ENCODE assay signal across 32 cellular contexts in the genomic region with DNA sequence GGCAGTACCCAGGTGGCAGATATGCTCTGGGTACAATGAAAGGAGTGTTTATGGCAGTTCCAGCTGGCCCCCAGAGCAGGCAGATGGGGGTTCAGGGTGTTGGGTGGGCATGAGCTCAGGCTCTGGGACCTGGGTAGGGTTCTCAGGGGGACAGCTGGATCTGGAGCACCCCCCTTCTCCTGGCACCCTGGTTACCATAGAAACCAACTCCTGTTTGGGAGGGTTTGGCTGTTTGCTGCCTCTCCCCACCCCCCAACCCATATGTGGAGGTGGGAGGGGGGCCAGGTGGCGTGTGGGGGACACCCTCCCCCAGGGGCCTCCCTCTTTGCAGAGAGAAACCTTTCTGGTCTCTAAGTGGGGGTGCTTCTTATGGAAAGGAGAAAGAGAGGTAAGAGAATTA. TPM values are rescaled to one million over a fixed set of nuclear protein-coding genes. Genes with fewer than 3 reads are reported as not detected.
DNase-seq lines count a peak whose midpoint lies in the region; TF ChIP-seq lines count a peak whose summit lies in the region.
"Had no signal": no experiment of that assay in that cellular context is flagged by ENCODE, and none has a peak within 500 bp of the region (broad histone marks: within the 10 kb centered on the region; RNA-seq: fewer than 3 reads in every experiment).

No MANE protein-coding gene starts in this region.

- H2AFZ ChIP-seq in KMS-11 (ENCODE audit: low read depth) = no peak overlapping the region

- H3K79me2 ChIP-seq in KMS-11 (ENCODE audit: insufficient read depth, low read depth) = peaks cover 28% of the 10 kb centered on the region; the same call in 1 of the 2 replicates

- H3K9ac ChIP-seq in KMS-11 = peak overlapping the region; percentile 91; the same call in 1 of the 2 replicates

- DNase-seq in NCI-H1694 (lab: John Stamatoyannopoulos, UW) (peak; percentile 18), NCI-H1694 treated with DMSO at 0.1 percent for 48 hours (lab: John Stamatoyannopoulos, UW) (no peak), RWPE1 (ENCODE audit: low spot score) (no peak), ovary (peak in 3 of 5 donors; percentile 23 to 33 (median 27)), hepatic stellate cell (ENCODE audit: low spot score) (no peak), A172 (ENCODE audit: low spot score) (no peak)
- DNase-seq in activated CD4-positive, alpha-beta T cell treated with anti-CD3 and anti-CD28 coated beads for 4 hours = no peak
- DNase-seq: activated B cell treated with CpG ODN at 0.5 μM for 24 hours; activated CD8-positive, alpha-beta memory T cell treated with anti-CD3 and anti-CD28 coated beads, Interleukin-2, amount 10 ng/mL, durations not matched to agents 7 days and 5 days; activated gamma-delta T cell treated with Interleukin-2 at 50 U/mL for 16 hours; activated naive CD8-positive, alpha-beta T cell treated with anti-CD3 and anti-CD28 coated beads, Interleukin-2, amount 10 ng/mL, durations not matched to agents 7 days and 5 days; activated T-cell treated with anti-CD3 and anti-CD28 coated beads, Interleukin-2, amount 50 U/mL, for 48 hours; aorta; CD4-positive, alpha-beta T cell; effector CD4-positive, alpha-beta T cell; hippocampal formation; KBM-7; left cardiac atrium; mucosa of descending colon; natural killer cell; NCI-H226; OCI-M1; stimulated activated CD4-positive, alpha-beta T cell treated with anti-CD3 and anti-CD28 coated beads, Interleukin-15, amount 100 ng/mL, for 24 hours; stimulated activated naive B cell treated with anti-CD40 and anti-IgM and Interleukin-4, amounts not matched to agents 10 μg/mL and 1 μg/mL and 100 μg/mL, for 72 hours; uterus had no signal

- H3K4me1 ChIP-seq in KMS-11 (ENCODE audit: low read depth, poor library complexity, severe bottlenecking) (peaks cover 88% of the 10 kb centered on the region), ovary (ENCODE audit: insufficient read depth) (peaks cover 28% of the 10 kb centered on the region)

- POLR2A ChIA-PET in RWPE1 (lab: Yijun Ruan, JAX; ENCODE audit: low non-redundant PET) = no interaction called here

- no peak overlapping the region for H3K4me3 ChIP-seq in KMS-11 (IDR thresholded peaks at IDR 0.05; ENCODE audit: insufficient read depth, low read depth, low read length)
- no peak overlapping the region for H3K4me3 ChIP-seq in ovary
- H3K4me3 ChIP-seq: A549, gastroesophageal sphincter, mucosa of descending colon, suprapubic skin, uterus had no signal

- WGBS in ovary, 3 donors = 18 to 40% (median 32%) methylated on average over 1 of the region's 1 CpG

- peak overlapping the region; percentile 62 for H3K27ac ChIP-seq in KMS-11
- H3K27ac ChIP-seq in RWPE1 = peak overlapping the region; percentile 23; the same call in 1 of the 2 replicates
- H3K27ac ChIP-seq in ovary = no peak overlapping the region
- H3K27ac ChIP-seq: A549, gastroesophageal sphincter, SK-N-MC, suprapubic skin, uterus had no signal

- H3K27me3 ChIP-seq in KMS-11 (ENCODE audit: insufficient read depth, low read depth) (no peaks in the 10 kb centered on the region), ovary (no peaks in the 10 kb centered on the region)
- H3K27me3 ChIP-seq: gastroesophageal sphincter, suprapubic skin, uterus had no signal

- H3K4me2 ChIP-seq in KMS-11 = peak overlapping the region; percentile 99
- H3K4me2 ChIP-seq: A549 had no signal

- no peaks in the 10 kb centered on the region for H3K9me3 ChIP-seq in ovary
- H3K9me3 ChIP-seq: A549, gastroesophageal sphincter, mucosa of descending colon, suprapubic skin, uterus had no signal

- TF ChIP-seq POLR2A in ovary (IDR thresholded peaks at IDR 0.05) = no peak

- H4K20me1 ChIP-seq in KMS-11 (ENCODE audit: insufficient read depth) = no peaks in the 10 kb centered on the region

- no peak for TF ChIP-seq CTCF in KMS-11 (conservative IDR thresholded peaks at IDR 0.05; ENCODE audit: low read depth, low read length)
- TF ChIP-seq CTCF in RWPE1 (conservative IDR thresholded peaks at IDR 0.05; ENCODE audit: low read depth) = no peak
- no peak for TF ChIP-seq CTCF in ovary (IDR thresholded peaks at IDR 0.05)

- H3K36me3 ChIP-seq in KMS-11 (ENCODE audit: insufficient read depth) (no peaks in the 10 kb centered on the region), ovary (no peaks in the 10 kb centered on the region)
- H3K36me3 ChIP-seq: gastroesophageal sphincter, suprapubic skin, uterus had no signal

- TF ChIP-seq EP300 in ovary (IDR thresholded peaks at IDR 0.05) = no peak

- CTCF ChIA-PET in RWPE1 (lab: Yijun Ruan, JAX) = interaction anchor here (1.2 kb wide), 1 partner anchor 86 kb away, joined by 4 read pairs; no protein-coding TSS in a partner anchor

- intact Hi-C loops in ovary (cut with DNase I) = no loop called here

RNA-seq across cellular contexts. Expression of a gene that starts 7.2 kb away (rescaled TPM):
- 10 to 100 TPM in 4 of 7 donors, 1 to 10 TPM in 3; 3.9 to 18.9 (median 10.3) TPM for total RNA-seq in ovary
- 1 to 10 TPM in 1 of 2 donors, under 1 TPM in 1; 0.90 to 1.4 TPM for polyA plus RNA-seq in ovary
- total RNA-seq in A172 (2014; rRNA removed; shearing (Covaris generic)) = 0.47 and 1.0 TPM in 2 replicates
- total RNA-seq: activated CD8-positive, alpha-beta memory T cell treated with anti-CD3 and anti-CD28 coated beads, Interleukin-2, amount 10 ng/mL, durations not matched to agents 7 days and 5 days; activated naive CD8-positive, alpha-beta T cell treated with anti-CD3 and anti-CD28 coated beads, Interleukin-2, amount 10 ng/mL, durations not matched to agents 7 days and 5 days; lung microvascular endothelial cell; T-helper 1 cell treated with Interleukin-12 subunit alpha and Interleukin-12 subunit beta and Interleukin-4 antibody, amounts not matched to agents 30 ng/mL and 1 ng/mL, for 36 hours had no signal

Comparison
In these comparisons a context has a peak if more than half of its experiments do, and no peak if none do; other contexts are left out.
1. DNase-seq: peak in NCI-H1694 (single experiment) and ovary (3 of 5); none in NCI-H1694 treated with DMSO at 0.1 percent for 48 hours (single experiment), RWPE1 (single experiment), hepatic stellate cell (single experiment), activated CD4-positive, alpha-beta T cell treated with anti-CD3 and anti-CD28 coated beads for 4 hours (0 of 2) and A172 (single experiment).
2. H3K27ac ChIP-seq: peak in KMS-11 (single experiment) and RWPE1 (single experiment); none in ovary (0 of 2).